In the genomic region with DNA sequence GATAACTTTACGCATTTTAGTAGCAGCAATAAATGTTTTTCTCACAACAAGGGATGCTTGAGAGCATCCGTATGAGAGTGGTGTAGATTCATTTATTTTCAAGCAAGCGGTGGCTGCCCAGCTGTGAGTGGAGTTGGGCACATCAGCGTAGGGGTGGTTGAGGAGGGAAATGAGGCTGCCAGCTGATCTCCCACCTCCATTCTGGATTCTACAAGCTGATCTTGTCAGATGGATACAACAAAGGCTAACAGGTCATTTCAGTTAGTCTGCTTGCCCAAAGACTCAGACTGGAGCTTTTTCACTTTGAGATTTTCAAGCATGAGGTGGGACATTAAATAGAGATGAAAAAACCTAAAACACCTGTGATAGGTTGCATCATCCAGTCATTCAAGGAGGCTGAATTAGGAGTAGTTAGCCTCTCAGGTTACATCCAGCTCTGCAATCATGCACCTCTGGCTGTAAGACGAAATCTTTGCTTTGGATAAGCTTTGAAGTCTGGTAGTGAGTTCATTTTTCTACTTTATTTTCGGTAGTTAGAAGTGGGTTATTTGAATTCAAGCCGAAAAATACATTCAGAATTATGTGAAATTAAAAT, we compare ENCODE assay signal across 20 cellular contexts. TPM values are rescaled to one million over a fixed set of nuclear protein-coding genes. Genes with fewer than 3 reads are reported as not detected.
DNase-seq lines count a peak whose midpoint lies in the region; ATAC-seq, FAIRE-seq and TF ChIP-seq lines count a peak whose summit lies in the region.
"Had no signal": no experiment of that assay in that cellular context is flagged by ENCODE, and none has a peak within 500 bp of the region (broad histone marks: within the 10 kb centered on the region; RNA-seq: fewer than 3 reads in every experiment).

No MANE protein-coding gene starts in this region.

- DNase-seq in DMS53 (lab: John Stamatoyannopoulos, UW) (peak; percentile 10), DMS53 treated with DMSO at 0.1 percent for 48 hours (lab: John Stamatoyannopoulos, UW; ENCODE audit: unreplicated experiment) (no peak), K562 (ENCODE audit: extremely low read depth in 1 of 4, low spot score in 3 of 4) (no peak), nephron progenitor cell (no peak)
- DNase-seq in effector memory CD8-positive, alpha-beta T cell, result no peak
- DNase-seq: 8988T; activated CD4-positive, alpha-beta memory T cell treated with anti-CD3 and anti-CD28 coated beads, Interleukin-2, amount 10 ng/mL, durations not matched to agents 7 days and 5 days; activated T-cell treated with anti-CD3 and anti-CD28 coated beads, Interleukin-2, amount 50 U/mL, for 4 hours; effector CD4-positive, alpha-beta T cell; HFFc6; NCI-H1694 treated with DMSO at 0.1 percent for 48 hours; NCI-H82; stimulated activated naive CD4-positive, alpha-beta T cell treated with Interleukin-2 at 50 U/mL for 16 hours; SW 1271; upper lobe of left lung had no signal

- peak overlapping the region; percentile 80 for H3K4me3 Mint-ChIP-seq in nephron progenitor cell
- no peak overlapping the region for H3K4me3 Mint-ChIP-seq in effector memory CD8-positive, alpha-beta T cell
- H3K4me3 Mint-ChIP-seq: HFFc6 had no signal

- H3K4me2 ChIP-seq in K562 (ENCODE audit: insufficient read depth, low read length), result no peak overlapping the region

- peaks cover 6 to 23% of the 10 kb centered on the region in 2 experiments; a peak in 4 of 5 replicates for H3K4me1 ChIP-seq in K562 (replicated peaks in 1 of 2; ENCODE audit: control insufficient read depth in 2 of 2, insufficient read depth in 2 of 2, low read length in 2 of 2)

- H3K9ac ChIP-seq in K562 (ENCODE audit: insufficient read depth in 1 of 2, low read depth in 2 of 2, low read length in 2 of 2), result no peak overlapping the region

- no peak overlapping the region for H2AFZ ChIP-seq in K562 (ENCODE audit: low read depth, low read length)

- H3K79me2 ChIP-seq in K562 (ENCODE audit: control insufficient read depth, insufficient read depth, low read length), result no peaks in the 10 kb centered on the region

- no peak for TF ChIP-seq EP300 in Ishikawa (IDR thresholded peaks at IDR 0.05; ENCODE audit: borderline replicate concordance)
- TF ChIP-seq EP300 in K562 (IDR thresholded peaks at IDR 0.05; ENCODE audit: low read length), result no peak

- WGBS in K562 (ENCODE audit: insufficient coverage, low coverage, missing lambda C conversion rate), result 37% methylated on average over 7 of the region's 7 CpGs

- ATAC-seq in K562 (no peak), HG03097 (IDR thresholded peaks at IDR 0.05; ENCODE audit: low FRiP score, unreplicated experiment) (no peak), HG03159 (IDR thresholded peaks at IDR 0.05; ENCODE audit: unreplicated experiment) (no peak)
- ATAC-seq in effector memory CD8-positive, alpha-beta T cell (replicated peaks), result no peak
- ATAC-seq: activated T-cell treated with anti-CD3 and anti-CD28 coated beads, Interleukin-2, amount 50 U/mL, for 4 hours had no signal

- H3K27me3 ChIP-seq in K562 (ENCODE audit: control insufficient read depth in 2 of 2, insufficient read depth in 2 of 2, low read length in 2 of 2), result peaks cover 11 to 34% of the 10 kb centered on the region in 2 experiments

- no peaks in the 10 kb centered on the region; the same call in 1 of the 2 replicates for H4K20me1 ChIP-seq in K562 (replicated peaks; ENCODE audit: control insufficient read depth, insufficient read depth, low read length)

- H3K27ac ChIP-seq in K562 (ENCODE audit: extremely low read depth, low read depth, low read length), result no peak overlapping the region
- H3K27ac ChIP-seq: C4-2B had no signal

- H3K9me3 Mint-ChIP-seq in nephron progenitor cell, result no peaks in the 10 kb centered on the region
- H3K9me3 Mint-ChIP-seq in effector memory CD8-positive, alpha-beta T cell, result no peaks in the 10 kb centered on the region
- H3K9me3 Mint-ChIP-seq: activated CD4-positive, alpha-beta memory T cell treated with anti-CD3 and anti-CD28 coated beads, Interleukin-2, amount 10 ng/mL, durations not matched to agents 7 days and 5 days; activated T-cell treated with anti-CD3 and anti-CD28 coated beads, Interleukin-2, amount 50 U/mL, for 4 hours; HFFc6 had no signal

- H3K36me3 Mint-ChIP-seq in nephron progenitor cell (ENCODE audit: low read depth), result no peaks in the 10 kb centered on the region
- peaks cover 36% of the 10 kb centered on the region for H3K36me3 Mint-ChIP-seq in effector memory CD8-positive, alpha-beta T cell (ENCODE audit: insufficient read depth)

- peaks cover 12% of the 10 kb centered on the region for H3K27me3 Mint-ChIP-seq in nephron progenitor cell (ENCODE audit: low read depth, poor library complexity)
- H3K27me3 Mint-ChIP-seq in effector memory CD8-positive, alpha-beta T cell, result peaks cover 34% of the 10 kb centered on the region in 2 donors

- no peaks in the 10 kb centered on the region for H3K9me1 ChIP-seq in K562 (ENCODE audit: control insufficient read depth, insufficient read depth, low read length)

- no TSS peak for BruUV-seq in K562 (replicated peaks; lab: Mats Ljungman, UMichigan)

- no peaks in the 10 kb centered on the region for H3K36me3 ChIP-seq in K562 (ENCODE audit: control insufficient read depth, insufficient read depth, low read length)
- H3K36me3 ChIP-seq: upper lobe of left lung had no signal

- POLR2A ChIA-PET in K562 (lab: Yijun Ruan, JAX), result interaction anchor here (0.5 to 2.3 kb wide), 5 partner anchors 10 to 355 kb away, joined by 3 to 8 read pairs (median 4); no protein-coding TSS in a partner anchor

- in situ Hi-C loops in K562 (cut with MboI), result no loop called here

- FAIRE-seq in K562 (lab: Jason Lieb, UNC), result no peak

- intact Hi-C loops in K562 (cut with micrococcal nuclease), result no loop called here

- TF ChIP-seq RAD21 in Ishikawa (IDR thresholded peaks at IDR 0.05; ENCODE audit: low read depth) (no peak), K562 (CRISPR knock-in tag; conservative IDR thresholded peaks at IDR 0.05 in 1 of 2, IDR thresholded peaks at IDR 0.05 in 1 of 2) (no peak)

- H3K4me3 ChIP-seq in K562, result no peak overlapping the region
- H3K4me3 ChIP-seq: lung, upper lobe of left lung had no signal

- CTCF ChIA-PET in K562 (lab: Yijun Ruan, JAX; ENCODE audit: low intra/inter-chr PET ratio), result no interaction called here

- no peak for TF ChIP-seq POLR2A in K562 (conservative IDR thresholded peaks at IDR 0.05)

- TF ChIP-seq CTCF in K562 (IDR thresholded peaks at IDR 0.05 in 2 of 3, conservative IDR thresholded peaks at IDR 0.05 in 1 of 3; ENCODE audit: insufficient read depth in 2 of 3, low read depth in 1 of 3, low read length in 3 of 3) (no peak), nephron progenitor cell (IDR thresholded peaks at IDR 0.05) (no peak)

- peaks cover 53% of the 10 kb centered on the region for H3K4me1 Mint-ChIP-seq in nephron progenitor cell
- peaks cover 0 to 8% of the 10 kb centered on the region in 2 donors for H3K4me1 Mint-ChIP-seq in effector memory CD8-positive, alpha-beta T cell (ENCODE audit: low read depth in 2 of 2)

- H3K27ac Mint-ChIP-seq in nephron progenitor cell, result peak overlapping the region; percentile 81
- H3K27ac Mint-ChIP-seq in effector memory CD8-positive, alpha-beta T cell, result no peak overlapping the region
- H3K27ac Mint-ChIP-seq: activated CD4-positive, alpha-beta memory T cell treated with anti-CD3 and anti-CD28 coated beads, Interleukin-2, amount 10 ng/mL, durations not matched to agents 7 days and 5 days; HFFc6 had no signal

- H3K9me3 ChIP-seq in K562 (replicated peaks; ENCODE audit: control insufficient read depth, insufficient read depth, low read depth, low read length), result no peaks in the 10 kb centered on the region
- H3K9me3 ChIP-seq: upper lobe of left lung had no signal

TF ChIP-seq in Ishikawa, 13 proteins besides CTCF, POLR2A, EP300 and RAD21:
- TF ChIP-seq TCF12 (IDR thresholded peaks at IDR 0.05; ENCODE audit: low read depth) (no peak), CEBPB (IDR thresholded peaks at IDR 0.05) (peak; percentile 52; the same call in 1 of the 2 replicates)

TF ChIP-seq in K562, 482 proteins besides CTCF, POLR2A, EP300 and RAD21 (continues in another document):
- TF ChIP-seq ATF3 (IDR thresholded peaks at IDR 0.05) (peak; percentile 54), ATF3 (CRISPR knock-in tag; conservative IDR thresholded peaks at IDR 0.05) (no peak), TEAD2 (tag; IDR thresholded peaks at IDR 0.05) (no peak)
- TF ChIP-seq, protein P1, sequence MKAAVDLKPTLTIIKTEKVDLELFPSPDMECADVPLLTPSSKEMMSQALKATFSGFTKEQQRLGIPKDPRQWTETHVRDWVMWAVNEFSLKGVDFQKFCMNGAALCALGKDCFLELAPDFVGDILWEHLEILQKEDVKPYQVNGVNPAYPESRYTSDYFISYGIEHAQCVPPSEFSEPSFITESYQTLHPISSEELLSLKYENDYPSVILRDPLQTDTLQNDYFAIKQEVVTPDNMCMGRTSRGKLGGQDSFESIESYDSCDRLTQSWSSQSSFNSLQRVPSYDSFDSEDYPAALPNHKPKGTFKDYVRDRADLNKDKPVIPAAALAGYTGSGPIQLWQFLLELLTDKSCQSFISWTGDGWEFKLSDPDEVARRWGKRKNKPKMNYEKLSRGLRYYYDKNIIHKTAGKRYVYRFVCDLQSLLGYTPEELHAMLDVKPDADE (conservative IDR thresholded peaks at IDR 0.05; ENCODE audit: control insufficient read depth, low read depth, low read length), result no peak

RNA-seq across cellular contexts. Expression of gene BACH2, which starts 1.9 kb away (rescaled TPM):
- total RNA-seq in K562 (2011; cell fraction: chromatin; rRNA removed; ENCODE audit: low replicate concordance), result 16.1 and 29.2 TPM in 2 replicates
- total RNA-seq in K562 (2011; cell fraction: nucleolus; rRNA removed), result 6.1 and 8.3 TPM in 2 replicates
- 10.3 and 15.1 TPM in 2 replicates for total RNA-seq in K562 (2011; cell fraction: nucleoplasm; rRNA removed)
- 0.33 and 2.0 TPM in 2 replicates for total RNA-seq in K562 (2014; rRNA removed)
- 0.55 and 0.96 TPM in 2 replicates for total RNA-seq in K562 (2014; rRNA removed; fragmentation: Illumina TruSeq; extraction: Trizol)
- total RNA-seq in K562 (2015; rRNA removed; fragmentation: Illumina TruSeq; extraction: Trizol), result 0.11 and 0.40 TPM in 2 replicates
- 1.7 and 2.0 TPM in 2 replicates for total RNA-seq in K562 (2021)
- polyA plus RNA-seq in K562 (2011; rRNA removed), result 3.1 and 3.3 TPM in 2 replicates
- polyA plus RNA-seq in K562 (2011; cell fraction: cytosol; rRNA removed), result 1.5 and 2.1 TPM in 2 replicates
- polyA plus RNA-seq in K562 (2011; cell fraction: nucleus; rRNA removed), result 5.2 and 7.8 TPM in 2 replicates
- polyA plus RNA-seq in K562 (2012), result 1.0 and 1.2 TPM in 2 replicates
- polyA plus RNA-seq in K562 (2014; fragmentation: Illumina TruSeq; extraction: Trizol), result 0.59 and 0.91 TPM in 2 replicates
- polyA plus RNA-seq in K562 (2014; fragmentation: Nextera tagmentation; extraction: Ambion mirVana), result under 1 TPM; 0.06 to 0.11 TPM
- polyA plus RNA-seq in K562 (2014; rRNA removed), result 0.61 and 0.65 TPM in 2 replicates
- 9.8 and 11.4 TPM in 2 replicates for polyA minus RNA-seq in K562 (2011; rRNA and poly(A)+ RNA removed)
- 2.3 and 3.9 TPM in 2 replicates for polyA minus RNA-seq in K562 (2011; cell fraction: cytosol; rRNA and poly(A)+ RNA removed)
- polyA minus RNA-seq in K562 (2011; cell fraction: nucleus; rRNA and poly(A)+ RNA removed), result 14.8 and 19.3 TPM in 2 replicates
- total RNA-seq: HFFc6 had no signal
